Comparison of ENCODE assay signal across 8 cellular contexts in the genomic region with DNA sequence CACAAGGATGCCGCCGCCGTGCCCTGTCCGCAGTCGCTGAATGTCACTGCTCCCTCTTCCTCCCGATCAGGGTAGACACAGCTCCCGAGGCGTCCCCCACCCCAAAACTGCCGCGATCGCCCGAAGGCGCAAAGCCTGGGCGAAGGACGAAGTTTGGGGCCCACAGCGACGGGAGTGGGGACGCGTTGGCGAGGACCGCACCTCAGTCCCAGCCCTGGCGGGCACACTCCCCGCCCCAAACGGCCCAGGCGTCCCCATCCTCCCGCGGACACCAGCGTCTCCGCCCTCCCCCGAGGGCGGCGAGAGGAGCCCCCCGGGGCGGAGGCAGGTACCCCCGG. TPM values are rescaled to one million over a fixed set of nuclear protein-coding genes. Genes with fewer than 3 reads are reported as not detected.
A peak's percentile ranks its signal among the peaks of the same experiment; 100 is the strongest.
DNase-seq lines count a peak whose midpoint lies in the region; FAIRE-seq and TF ChIP-seq lines count a peak whose summit lies in the region.

No MANE protein-coding gene starts in this region.

- TF ChIP-seq CTCF in AG10803 (conservative IDR thresholded peaks at IDR 0.05; ENCODE audit: low read length) (no peak), HFF-Myc (IDR thresholded peaks at IDR 0.05; ENCODE audit: low read depth, low read length, missing control alignments) (no peak), H1 (IDR thresholded peaks at IDR 0.05; ENCODE audit: control extremely low read depth in 1 of 3, insufficient read depth in 1 of 3, low read depth in 1 of 3, low read length in 3 of 3) (no peak)

- H2AFZ ChIP-seq in H1 (ENCODE audit: low read length) = peak overlapping the region; percentile 58; the same call in 1 of the 2 replicates

- TF ChIP-seq EP300 in H1 (IDR thresholded peaks at IDR 0.05; ENCODE audit: borderline replicate concordance in 1 of 2, low read depth in 2 of 2, low read length in 2 of 2) = no peak

- no peak overlapping the region for H2BK20ac ChIP-seq in H1 (ENCODE audit: low read length)

- H3K23ac ChIP-seq in H1 (ENCODE audit: insufficient read length) = no peak overlapping the region

- H3K56ac ChIP-seq in H1 (replicated peaks; ENCODE audit: insufficient read length, low read depth, low read length) = peak overlapping the region; percentile 89

- peaks cover 14% of the 10 kb centered on the region for H3K23me2 ChIP-seq in H1 (ENCODE audit: low read depth, low read length)

- no peak for TF ChIP-seq RAD21 in H1 (IDR thresholded peaks at IDR 0.05 in 1 of 2, conservative IDR thresholded peaks at IDR 0.05 in 1 of 2; ENCODE audit: low read depth in 2 of 2, low read length in 2 of 2)

- CTCF ChIA-PET in H1 (lab: Charles Lee; ENCODE audit: partially characterized antibody) = interaction anchor here (1.4 kb wide), 1 partner anchor 197 kb away, joined by 3 read pairs; no protein-coding TSS in a partner anchor

- peak overlapping the region; percentile 76 for H3K4ac ChIP-seq in H1 (replicated peaks; ENCODE audit: insufficient read length, low read depth, low read length)

- H3K36me3 ChIP-seq in H1 (ENCODE audit: control insufficient read depth in 2 of 4, insufficient read depth in 4 of 4, low read length in 3 of 4) = no peaks in the 10 kb centered on the region
- H3K36me3 ChIP-seq in muscle layer of duodenum (ENCODE audit: control insufficient read depth in 1 of 2, insufficient read depth in 2 of 2, low read length in 2 of 2) = peaks cover 0 to 3% of the 10 kb centered on the region in 2 donors

- H3K9ac ChIP-seq in H1 (replicated peaks in 1 of 4; ENCODE audit: extremely low read depth in 1 of 4, low read depth in 3 of 4, low read length in 3 of 4) = peak overlapping the region in 3 of 4 experiments; percentile 70 to 78 (median 77); a peak in 6 of 7 replicates

- peaks cover 6% of the 10 kb centered on the region for H3K79me1 ChIP-seq in H1 (ENCODE audit: low read depth, low read length)

- no peaks in the 10 kb centered on the region for H3K36me3 Mint-ChIP-seq in stimulated activated naive CD8-positive, alpha-beta T cell treated with anti-CD3 and anti-CD28 coated beads, Interleukin-15, Interleukin-2, amounts not matched to agents 100 ng/mL and 50 ng/mL, for 24 hours (ENCODE audit: low read depth)

- H3K27ac Mint-ChIP-seq in stimulated activated naive CD8-positive, alpha-beta T cell treated with anti-CD3 and anti-CD28 coated beads, Interleukin-15, Interleukin-2, amounts not matched to agents 100 ng/mL and 50 ng/mL, for 24 hours = peak overlapping the region; percentile 90

- POLR2A ChIA-PET in H1 (lab: Charles Lee; ENCODE audit: partially characterized antibody) = interaction anchor here (0.9 to 1.4 kb wide), 3 partner anchors 10 to 102 kb away, joined by 3 to 4 read pairs (median 3); no protein-coding TSS in a partner anchor

- H3K4me2 ChIP-seq in H1 (ENCODE audit: insufficient read depth in 1 of 2, low read depth in 2 of 2, low read length in 2 of 2) = peak overlapping the region; percentile 84 to 91

- H3K18ac ChIP-seq in H1 (ENCODE audit: extremely low read depth, low read length) = peak overlapping the region; percentile 93

- no peaks in the 10 kb centered on the region for H3K27me3 ChIP-seq in H1 (replicated peaks in 1 of 4; ENCODE audit: control insufficient read depth in 3 of 4, extremely low read depth in 1 of 4, insufficient read depth in 3 of 4, low read length in 3 of 4)
- H3K27me3 ChIP-seq in muscle layer of duodenum (ENCODE audit: low read depth, low read length) = no peaks in the 10 kb centered on the region

- H3K27me3 Mint-ChIP-seq in stimulated activated naive CD8-positive, alpha-beta T cell treated with anti-CD3 and anti-CD28 coated beads, Interleukin-15, Interleukin-2, amounts not matched to agents 100 ng/mL and 50 ng/mL, for 24 hours = no peaks in the 10 kb centered on the region

- no peak overlapping the region for H3K14ac ChIP-seq in H1 (ENCODE audit: insufficient read length)

- H3K27ac ChIP-seq in H1 (ENCODE audit: low read depth, low read length) (peak overlapping the region; percentile 71; the same call in 1 of the 2 replicates), muscle layer of duodenum (ENCODE audit: low read length) (no peak overlapping the region)

- H3K9me3 Mint-ChIP-seq in stimulated activated naive CD8-positive, alpha-beta T cell treated with anti-CD3 and anti-CD28 coated beads, Interleukin-15, Interleukin-2, amounts not matched to agents 100 ng/mL and 50 ng/mL, for 24 hours = no peaks in the 10 kb centered on the region

- H3K79me2 ChIP-seq in H1 (ENCODE audit: control insufficient read depth in 1 of 2, insufficient read depth in 2 of 2, low read length in 2 of 2) = peaks cover 6 to 22% of the 10 kb centered on the region in 2 experiments

- no peak for TF ChIP-seq POLR2A in H1 (IDR thresholded peaks at IDR 0.05; ENCODE audit: control extremely low read depth in 1 of 2, low read depth in 2 of 2, low read length in 2 of 2)

- no peak for FAIRE-seq in H1 (lab: Jason Lieb, UNC)

- no peak for DNase-seq in AG10803 (ENCODE audit: low read depth)
- no peak for DNase-seq in HFF-Myc (ENCODE audit: extremely low read depth, low read depth)
- peak; percentile 61 for DNase-seq in activated CD4-positive, alpha-beta T cell treated with anti-CD3 and anti-CD28 coated beads for 48 hours
- DNase-seq in H1 (ENCODE audit: low read depth in 1 of 2, low spot score in 2 of 2) = peak in 1 of 2 experiments; percentile 70
- no peak for DNase-seq in DMS79 treated with DMSO at 0.1 percent for 48 hours (lab: John Stamatoyannopoulos, UW)
- DNase-seq in NCI-H2107 treated with DMSO at 0.1 percent for 48 hours (lab: John Stamatoyannopoulos, UW; ENCODE audit: unreplicated experiment) = no peak

- peak overlapping the region; percentile 17; the same call in 1 of the 2 replicates for H2BK12ac ChIP-seq in H1 (ENCODE audit: low read depth, low read length)

- peaks cover 3 to 8% (median 5%) of the 10 kb centered on the region in 4 experiments for H3K4me1 ChIP-seq in H1 (replicated peaks in 1 of 4; ENCODE audit: control insufficient read depth in 3 of 4, insufficient read depth in 4 of 4, low read length in 3 of 4)
- peaks cover 0 to 18% of the 10 kb centered on the region in 2 donors for H3K4me1 ChIP-seq in muscle layer of duodenum (ENCODE audit: control insufficient read depth in 1 of 2, insufficient read depth in 2 of 2, low read length in 2 of 2)

- H3K4me3 Mint-ChIP-seq in stimulated activated naive CD8-positive, alpha-beta T cell treated with anti-CD3 and anti-CD28 coated beads, Interleukin-15, Interleukin-2, amounts not matched to agents 100 ng/mL and 50 ng/mL, for 24 hours = peak overlapping the region; percentile 86

- no peaks in the 10 kb centered on the region for H3K9me3 ChIP-seq in H1 (ENCODE audit: insufficient read depth in 2 of 2, low read depth in 1 of 2, low read length in 1 of 2)
- H3K9me3 ChIP-seq in muscle layer of duodenum (ENCODE audit: control insufficient read depth in 1 of 2, low read length in 2 of 2) = no peaks in the 10 kb centered on the region

- peak overlapping the region; percentile 91 for H4K5ac ChIP-seq in H1 (ENCODE audit: insufficient read length, low read depth, low read length)

- H3K4me3 ChIP-seq in AG10803 (ENCODE audit: low read length) (peak overlapping the region; percentile 86), HFF-Myc (replicated peaks; ENCODE audit: low read depth, low read length) (peak overlapping the region; percentile 77), H1 (ENCODE audit: extremely low read depth in 1 of 4, insufficient read depth in 2 of 4, low read depth in 3 of 4, low read length in 4 of 4) (peak overlapping the region; percentile 81 to 97 (median 85)), muscle layer of duodenum (ENCODE audit: low read depth in 1 of 2, low read length in 2 of 2) (peak overlapping the region; percentile 63 to 99)

- peak overlapping the region; percentile 88 for H4K91ac ChIP-seq in H1 (replicated peaks; ENCODE audit: insufficient read length, low read length)

- peak overlapping the region; percentile 96 for H2BK5ac ChIP-seq in H1 (ENCODE audit: low read depth, low read length)

- H4K20me1 ChIP-seq in H1 (replicated peaks in 1 of 2; ENCODE audit: control insufficient read depth in 1 of 2, insufficient read depth in 2 of 2, low read length in 2 of 2) = no peaks in the 10 kb centered on the region

- peak overlapping the region; percentile 91; the same call in 1 of the 2 replicates for H4K8ac ChIP-seq in H1 (ENCODE audit: extremely low read depth, insufficient read depth, low read length)

- peaks cover 52% of the 10 kb centered on the region for H3K4me1 Mint-ChIP-seq in stimulated activated naive CD8-positive, alpha-beta T cell treated with anti-CD3 and anti-CD28 coated beads, Interleukin-15, Interleukin-2, amounts not matched to agents 100 ng/mL and 50 ng/mL, for 24 hours (ENCODE audit: low read depth)

- no peak overlapping the region for H2AK5ac ChIP-seq in H1 (ENCODE audit: low read depth, low read length)

- H2BK120ac ChIP-seq in H1 (replicated peaks; ENCODE audit: low read depth, low read length) = no peak overlapping the region

- WGBS in H1 (ENCODE audit: extremely low coverage in 1 of 2, insufficient coverage in 1 of 2, insufficient read length in 1 of 2, insufficient replicate concordance in 2 of 2, low coverage in 1 of 2, low lambda C conversion rate in 2 of 2, missing lambda C conversion rate in 1 of 2), 2 experiments = no CpG with 5 or more reads among the region's 35 CpGs

- H2BK15ac ChIP-seq in H1 (ENCODE audit: low read length) = peak overlapping the region; percentile 95

TF ChIP-seq in H1, 55 proteins besides CTCF, POLR2A, EP300 and RAD21 (continues in another document):
- peak; percentile 47; the same call in 1 of the 2 replicates for TF ChIP-seq RBBP5 (IDR thresholded peaks at IDR 0.05; ENCODE audit: borderline replicate concordance, low read depth, low read length)
- TF ChIP-seq BACH1 (IDR thresholded peaks at IDR 0.05; ENCODE audit: low read length) = peak; percentile 19; the same call in 1 of the 2 replicates
- TF ChIP-seq BCL11A (IDR thresholded peaks at IDR 0.05; ENCODE audit: low read depth in 2 of 2, low read length in 2 of 2) = no peak
- no peak for TF ChIP-seq RXRA (IDR thresholded peaks at IDR 0.05; ENCODE audit: insufficient read depth, low read depth, low read length)
- no peak for TF ChIP-seq SP2 (IDR thresholded peaks at IDR 0.05; ENCODE audit: low read length)
- TF ChIP-seq SRF (IDR thresholded peaks at IDR 0.05; ENCODE audit: low read depth, low read length) = no peak
- TF ChIP-seq CHD2 (IDR thresholded peaks at IDR 0.05; ENCODE audit: low read length) = no peak
- peak; percentile 91 for TF ChIP-seq KDM4A (IDR thresholded peaks at IDR 0.05; ENCODE audit: low read depth, low read length, severe bottlenecking)

RNA-seq across cellular contexts. Expression of a gene that starts 1.4 kb away (rescaled TPM):
- 30.8 and 32.4 TPM in 2 replicates for total RNA-seq in H1 (2021; fragmentation: NEBNext Ultra II Directional; extraction: Animal tissue kit (Norgen Biotek cat#: 25700))
- 7.3 and 10.1 TPM in 2 replicates for polyA plus RNA-seq in H1 (2011; rRNA removed)
- polyA plus RNA-seq in H1 (2011; cell fraction: cytosol; rRNA removed) = 7.3 TPM
- 19.5 TPM for polyA plus RNA-seq in H1 (2011; cell fraction: nucleus; rRNA removed)
- 11.3 to 13.5 TPM (median 12.4 TPM) in 4 replicates for polyA plus RNA-seq in H1 (2012, experiment 1 of 2)
- 0.97 TPM for polyA plus RNA-seq in H1 (2012, experiment 2 of 2)
- polyA plus RNA-seq in H1 (2013, experiment 1 of 2) = 11.0 TPM
- polyA plus RNA-seq in H1 (2013, experiment 2 of 2) = 10.1 TPM
- 27.4 and 32.4 TPM in 2 replicates for polyA minus RNA-seq in H1 (2011; rRNA and poly(A)+ RNA removed)
- 14.3 TPM for polyA minus RNA-seq in H1 (2011; cell fraction: cytosol; rRNA and poly(A)+ RNA removed)
- 62.5 TPM for polyA minus RNA-seq in H1 (2011; cell fraction: nucleus; rRNA and poly(A)+ RNA removed)
